In the genomic region with DNA sequence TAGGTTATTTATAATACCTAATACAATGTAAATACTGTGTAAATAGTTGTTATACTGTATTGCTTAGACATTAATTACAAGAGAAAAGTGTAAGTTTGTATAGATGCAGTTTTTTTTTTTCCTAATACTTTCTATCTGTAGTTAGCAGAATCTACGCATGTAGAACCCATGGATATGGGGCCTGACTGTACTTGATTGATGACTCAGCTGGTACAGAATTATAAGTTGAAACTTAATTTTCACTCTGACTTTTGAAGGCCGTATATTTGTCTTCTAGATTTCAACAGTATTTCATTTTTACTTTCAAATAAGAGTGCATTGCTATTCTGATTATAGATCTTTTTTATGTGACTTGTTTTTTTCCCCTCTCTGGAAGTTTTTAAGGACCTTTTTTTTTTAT, we compare ENCODE assay signal across 20 cellular contexts. TPM values are rescaled to one million over a fixed set of nuclear protein-coding genes. Genes with fewer than 3 reads are reported as not detected.
"Had no signal": no experiment of that assay in that cellular context is flagged by ENCODE, and none has a peak within 500 bp of the region (broad histone marks: within the 10 kb centered on the region; RNA-seq: fewer than 3 reads in every experiment).

No MANE protein-coding gene starts in this region.

- H3K36me3 ChIP-seq: ovary had no signal

- H3K4me3 Mint-ChIP-seq: activated CD8-positive, alpha-beta memory T cell treated with anti-CD3 and anti-CD28 coated beads, Interleukin-2, amount 10 ng/mL, durations not matched to agents 7 days and 5 days; neural progenitor cell had no signal

- DNase-seq: activated CD4-positive, alpha-beta T cell treated with anti-CD3 and anti-CD28 coated beads, Interleukin-2, amount 50 U/mL, for 1 hour; activated CD8-positive, alpha-beta memory T cell treated with anti-CD3 and anti-CD28 coated beads, Interleukin-2, amount 10 ng/mL, durations not matched to agents 7 days and 5 days; anterior cingulate cortex; mammary epithelial cell; ovary; SHP77 treated with DMSO at 0.1 percent for 48 hours; sigmoid colon; spleen; stomach; testis; upper lobe of left lung had no signal

- H3K27me3 ChIP-seq: hepatocyte, neural progenitor cell, ovary, sigmoid colon, spleen, stomach, testis, upper lobe of left lung had no signal

- H3K27ac Mint-ChIP-seq: activated CD8-positive, alpha-beta memory T cell treated with anti-CD3 and anti-CD28 coated beads, Interleukin-2, amount 10 ng/mL, durations not matched to agents 7 days and 5 days; neural progenitor cell had no signal

- H3K9me3 ChIP-seq: ovary, sigmoid colon, spleen, stomach, testis, upper lobe of left lung had no signal

- H3K27ac ChIP-seq: hepatocyte, neural progenitor cell, ovary, sigmoid colon, spleen, stomach, testis, upper lobe of left lung, VCaP had no signal

- H3K4me1 ChIP-seq: upper lobe of left lung had no signal

- H3K27me3 Mint-ChIP-seq: activated CD8-positive, alpha-beta memory T cell treated with anti-CD3 and anti-CD28 coated beads, Interleukin-2, amount 10 ng/mL, durations not matched to agents 7 days and 5 days had no signal

- H3K4me1 Mint-ChIP-seq: neural progenitor cell had no signal

- H3K9me3 Mint-ChIP-seq: activated naive CD4-positive, alpha-beta T cell treated with anti-CD3 and anti-CD28 coated beads, Interleukin-2, amount 50 U/mL, for 72 hours had no signal

- H3K4me3 ChIP-seq: hepatocyte, neural progenitor cell, ovary, sigmoid colon, spleen, stomach, testis, upper lobe of left lung had no signal

- FAIRE-seq: endometrium, keratinocyte had no signal

- ATAC-seq: activated CD8-positive, alpha-beta memory T cell treated with anti-CD3 and anti-CD28 coated beads, Interleukin-2, amount 10 ng/mL, durations not matched to agents 7 days and 5 days; esophagus mucosa; left lobe of liver had no signal

RNA-seq across cellular contexts. Expression of gene MGARP, which starts 53.0 kb away (rescaled TPM):
- total RNA-seq: stomach; T-helper 1 cell treated with Interleukin-12 subunit alpha and Interleukin-12 subunit beta and Interleukin-4 antibody, amounts not matched to agents 30 ng/mL and 1 ng/mL, for 36 hours had no signal
